In genomic region chr20:37337208-37337955, GRCh38 we compare ENCODE assay signal across 1 cellular context.
TF ChIP-seq lines count a peak whose summit lies in the region.

No MANE protein-coding gene starts in this region.

TF ChIP-seq in endothelial cell of umbilical vein, 7 proteins besides CTCF, POLR2A, EP300 and RAD21 (continued from another document):
- no peak for TF ChIP-seq MYC (IDR thresholded peaks at IDR 0.05; ENCODE audit: low read depth, low read length)
- no peak for TF ChIP-seq GATA2 (IDR thresholded peaks at IDR 0.05; ENCODE audit: insufficient read depth, insufficient read length, low read depth, low read length)
- TF ChIP-seq, protein P1, sequence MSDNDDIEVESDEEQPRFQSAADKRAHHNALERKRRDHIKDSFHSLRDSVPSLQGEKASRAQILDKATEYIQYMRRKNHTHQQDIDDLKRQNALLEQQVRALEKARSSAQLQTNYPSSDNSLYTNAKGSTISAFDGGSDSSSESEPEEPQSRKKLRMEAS (IDR thresholded peaks at IDR 0.05; ENCODE audit: insufficient read depth, insufficient read length): no peak
- no peak for TF ChIP-seq JUN (IDR thresholded peaks at IDR 0.05; ENCODE audit: borderline replicate concordance, insufficient read depth, insufficient read length, low read depth)
TF ChIP-seq in endothelial cell of umbilical vein: peak in this region for 0.
